1 cellular context compared by ENCODE assay signal in genomic region chr3:139677341-139678155, GRCh38.
A peak's percentile ranks its signal among the peaks of the same experiment; 100 is the strongest.
TF ChIP-seq lines count a peak whose summit lies in the region.

Gene NMNAT3 (minus strand): TSS chr3:139677972. CDS start chr3:139627724, 50,248 bp downstream.

TF ChIP-seq in WTC11, 78 proteins besides CTCF, POLR2A, EP300 and RAD21 (continued from another document):
- TF ChIP-seq, protein P1, sequence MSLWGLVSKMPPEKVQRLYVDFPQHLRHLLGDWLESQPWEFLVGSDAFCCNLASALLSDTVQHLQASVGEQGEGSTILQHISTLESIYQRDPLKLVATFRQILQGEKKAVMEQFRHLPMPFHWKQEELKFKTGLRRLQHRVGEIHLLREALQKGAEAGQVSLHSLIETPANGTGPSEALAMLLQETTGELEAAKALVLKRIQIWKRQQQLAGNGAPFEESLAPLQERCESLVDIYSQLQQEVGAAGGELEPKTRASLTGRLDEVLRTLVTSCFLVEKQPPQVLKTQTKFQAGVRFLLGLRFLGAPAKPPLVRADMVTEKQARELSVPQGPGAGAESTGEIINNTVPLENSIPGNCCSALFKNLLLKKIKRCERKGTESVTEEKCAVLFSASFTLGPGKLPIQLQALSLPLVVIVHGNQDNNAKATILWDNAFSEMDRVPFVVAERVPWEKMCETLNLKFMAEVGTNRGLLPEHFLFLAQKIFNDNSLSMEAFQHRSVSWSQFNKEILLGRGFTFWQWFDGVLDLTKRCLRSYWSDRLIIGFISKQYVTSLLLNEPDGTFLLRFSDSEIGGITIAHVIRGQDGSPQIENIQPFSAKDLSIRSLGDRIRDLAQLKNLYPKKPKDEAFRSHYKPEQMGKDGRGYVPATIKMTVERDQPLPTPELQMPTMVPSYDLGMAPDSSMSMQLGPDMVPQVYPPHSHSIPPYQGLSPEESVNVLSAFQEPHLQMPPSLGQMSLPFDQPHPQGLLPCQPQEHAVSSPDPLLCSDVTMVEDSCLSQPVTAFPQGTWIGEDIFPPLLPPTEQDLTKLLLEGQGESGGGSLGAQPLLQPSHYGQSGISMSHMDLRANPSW (CRISPR knock-in tag; conservative IDR thresholded peaks at IDR 0.05; ENCODE audit: low read depth), result no peak
- TF ChIP-seq MYBL2 (CRISPR knock-in tag; IDR thresholded peaks at IDR 0.05), result no peak
- TF ChIP-seq GRHL2 (CRISPR knock-in tag; IDR thresholded peaks at IDR 0.05; ENCODE audit: insufficient replicate concordance, severe bottlenecking), result no peak
- TF ChIP-seq, protein P2, sequence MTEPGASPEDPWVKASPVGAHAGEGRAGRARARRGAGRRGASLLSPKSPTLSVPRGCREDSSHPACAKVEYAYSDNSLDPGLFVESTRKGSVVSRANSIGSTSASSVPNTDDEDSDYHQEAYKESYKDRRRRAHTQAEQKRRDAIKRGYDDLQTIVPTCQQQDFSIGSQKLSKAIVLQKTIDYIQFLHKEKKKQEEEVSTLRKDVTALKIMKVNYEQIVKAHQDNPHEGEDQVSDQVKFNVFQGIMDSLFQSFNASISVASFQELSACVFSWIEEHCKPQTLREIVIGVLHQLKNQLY (CRISPR knock-in tag; IDR thresholded peaks at IDR 0.05), result no peak
- no peak for TF ChIP-seq ZNF232 (CRISPR knock-in tag; IDR thresholded peaks at IDR 0.05)
- TF ChIP-seq CDX4 (CRISPR knock-in tag; IDR thresholded peaks at IDR 0.05; ENCODE audit: borderline replicate concordance), result no peak
- no peak for TF ChIP-seq ZNF121 (CRISPR knock-in tag; IDR thresholded peaks at IDR 0.05)
- TF ChIP-seq, protein P3, sequence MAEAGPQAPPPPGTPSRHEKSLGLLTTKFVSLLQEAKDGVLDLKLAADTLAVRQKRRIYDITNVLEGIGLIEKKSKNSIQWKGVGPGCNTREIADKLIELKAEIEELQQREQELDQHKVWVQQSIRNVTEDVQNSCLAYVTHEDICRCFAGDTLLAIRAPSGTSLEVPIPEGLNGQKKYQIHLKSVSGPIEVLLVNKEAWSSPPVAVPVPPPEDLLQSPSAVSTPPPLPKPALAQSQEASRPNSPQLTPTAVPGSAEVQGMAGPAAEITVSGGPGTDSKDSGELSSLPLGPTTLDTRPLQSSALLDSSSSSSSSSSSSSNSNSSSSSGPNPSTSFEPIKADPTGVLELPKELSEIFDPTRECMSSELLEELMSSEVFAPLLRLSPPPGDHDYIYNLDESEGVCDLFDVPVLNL (CRISPR knock-in tag; IDR thresholded peaks at IDR 0.05; ENCODE audit: borderline replicate concordance, low read depth), result no peak
- no peak for TF ChIP-seq FOXK1 (CRISPR knock-in tag; IDR thresholded peaks at IDR 0.05)
- no peak for TF ChIP-seq RELA (CRISPR knock-in tag; IDR thresholded peaks at IDR 0.05; ENCODE audit: borderline replicate concordance)
- no peak for TF ChIP-seq TEAD1 (CRISPR knock-in tag; IDR thresholded peaks at IDR 0.05)
- TF ChIP-seq NFYB (CRISPR knock-in tag; conservative IDR thresholded peaks at IDR 0.05; ENCODE audit: low read depth), result no peak
- TF ChIP-seq ZNF416 (CRISPR knock-in tag; IDR thresholded peaks at IDR 0.05), result no peak
- TF ChIP-seq SMAD3 (CRISPR knock-in tag; IDR thresholded peaks at IDR 0.05; ENCODE audit: borderline replicate concordance), result no peak
- TF ChIP-seq, protein P4, sequence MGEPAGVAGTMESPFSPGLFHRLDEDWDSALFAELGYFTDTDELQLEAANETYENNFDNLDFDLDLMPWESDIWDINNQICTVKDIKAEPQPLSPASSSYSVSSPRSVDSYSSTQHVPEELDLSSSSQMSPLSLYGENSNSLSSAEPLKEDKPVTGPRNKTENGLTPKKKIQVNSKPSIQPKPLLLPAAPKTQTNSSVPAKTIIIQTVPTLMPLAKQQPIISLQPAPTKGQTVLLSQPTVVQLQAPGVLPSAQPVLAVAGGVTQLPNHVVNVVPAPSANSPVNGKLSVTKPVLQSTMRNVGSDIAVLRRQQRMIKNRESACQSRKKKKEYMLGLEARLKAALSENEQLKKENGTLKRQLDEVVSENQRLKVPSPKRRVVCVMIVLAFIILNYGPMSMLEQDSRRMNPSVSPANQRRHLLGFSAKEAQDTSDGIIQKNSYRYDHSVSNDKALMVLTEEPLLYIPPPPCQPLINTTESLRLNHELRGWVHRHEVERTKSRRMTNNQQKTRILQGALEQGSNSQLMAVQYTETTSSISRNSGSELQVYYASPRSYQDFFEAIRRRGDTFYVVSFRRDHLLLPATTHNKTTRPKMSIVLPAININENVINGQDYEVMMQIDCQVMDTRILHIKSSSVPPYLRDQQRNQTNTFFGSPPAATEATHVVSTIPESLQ (CRISPR knock-in tag; IDR thresholded peaks at IDR 0.05), result no peak
- TF ChIP-seq ETV6 (CRISPR knock-in tag; IDR thresholded peaks at IDR 0.05), result no peak
- no peak for TF ChIP-seq SMAD4 (CRISPR knock-in tag; IDR thresholded peaks at IDR 0.05)
- TF ChIP-seq TP53 (CRISPR knock-in tag; IDR thresholded peaks at IDR 0.05), result no peak
- no peak for TF ChIP-seq SOX15 (CRISPR knock-in tag; IDR thresholded peaks at IDR 0.05)
- TF ChIP-seq ZNF423 (CRISPR knock-in tag; IDR thresholded peaks at IDR 0.05), result peak; percentile 84
- TF ChIP-seq, protein P5, sequence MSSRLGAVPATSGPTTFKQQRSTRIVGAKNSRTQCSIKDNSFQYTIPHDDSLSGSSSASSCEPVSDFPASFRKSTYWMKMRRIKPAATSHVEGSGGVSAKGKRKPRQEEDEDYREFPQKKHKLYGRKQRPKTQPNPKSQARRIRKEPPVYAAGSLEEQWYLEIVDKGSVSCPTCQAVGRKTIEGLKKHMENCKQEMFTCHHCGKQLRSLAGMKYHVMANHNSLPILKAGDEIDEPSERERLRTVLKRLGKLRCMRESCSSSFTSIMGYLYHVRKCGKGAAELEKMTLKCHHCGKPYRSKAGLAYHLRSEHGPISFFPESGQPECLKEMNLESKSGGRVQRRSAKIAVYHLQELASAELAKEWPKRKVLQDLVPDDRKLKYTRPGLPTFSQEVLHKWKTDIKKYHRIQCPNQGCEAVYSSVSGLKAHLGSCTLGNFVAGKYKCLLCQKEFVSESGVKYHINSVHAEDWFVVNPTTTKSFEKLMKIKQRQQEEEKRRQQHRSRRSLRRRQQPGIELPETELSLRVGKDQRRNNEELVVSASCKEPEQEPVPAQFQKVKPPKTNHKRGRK (CRISPR knock-in tag; IDR thresholded peaks at IDR 0.05; ENCODE audit: borderline replicate concordance), result no peak
- TF ChIP-seq ZBTB21 (CRISPR knock-in tag; IDR thresholded peaks at IDR 0.05; ENCODE audit: borderline replicate concordance), result no peak
- TF ChIP-seq ATF1 (CRISPR knock-in tag; IDR thresholded peaks at IDR 0.05), result no peak
- TF ChIP-seq GABPB1 (CRISPR knock-in tag; IDR thresholded peaks at IDR 0.05), result no peak
- peak; percentile 39; the same call in 1 of the 2 replicates for TF ChIP-seq HMGXB4 (CRISPR knock-in tag; IDR thresholded peaks at IDR 0.05)
- no peak for TF ChIP-seq PREB (CRISPR knock-in tag; IDR thresholded peaks at IDR 0.05; ENCODE audit: borderline replicate concordance)
- TF ChIP-seq HMGA2 (CRISPR knock-in tag; IDR thresholded peaks at IDR 0.05), result no peak
- no peak for TF ChIP-seq GTF2I (CRISPR knock-in tag; conservative IDR thresholded peaks at IDR 0.05)
- no peak for TF ChIP-seq TCF7 (CRISPR knock-in tag; IDR thresholded peaks at IDR 0.05; ENCODE audit: low read depth)
- TF ChIP-seq ZNF138 (CRISPR knock-in tag; conservative IDR thresholded peaks at IDR 0.05), result no peak
- no peak for TF ChIP-seq KAT7 (CRISPR knock-in tag; IDR thresholded peaks at IDR 0.05; ENCODE audit: borderline replicate concordance)
- TF ChIP-seq EMX1 (CRISPR knock-in tag; IDR thresholded peaks at IDR 0.05), result no peak
- 0 out of 2 replicates have a peak, but pooled peaks have one; percentile 58 for TF ChIP-seq ZBTB43 (CRISPR knock-in tag; IDR thresholded peaks at IDR 0.05)
- no peak for TF ChIP-seq TEAD4 (CRISPR knock-in tag; IDR thresholded peaks at IDR 0.05)
- TF ChIP-seq CREB1 (CRISPR knock-in tag; IDR thresholded peaks at IDR 0.05), result no peak
- TF ChIP-seq, protein P6, sequence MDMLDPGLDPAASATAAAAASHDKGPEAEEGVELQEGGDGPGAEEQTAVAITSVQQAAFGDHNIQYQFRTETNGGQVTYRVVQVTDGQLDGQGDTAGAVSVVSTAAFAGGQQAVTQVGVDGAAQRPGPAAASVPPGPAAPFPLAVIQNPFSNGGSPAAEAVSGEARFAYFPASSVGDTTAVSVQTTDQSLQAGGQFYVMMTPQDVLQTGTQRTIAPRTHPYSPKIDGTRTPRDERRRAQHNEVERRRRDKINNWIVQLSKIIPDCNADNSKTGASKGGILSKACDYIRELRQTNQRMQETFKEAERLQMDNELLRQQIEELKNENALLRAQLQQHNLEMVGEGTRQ (CRISPR knock-in tag; IDR thresholded peaks at IDR 0.05), result peak; percentile 89
